32 cellular contexts compared by ENCODE assay signal in the genomic region with DNA sequence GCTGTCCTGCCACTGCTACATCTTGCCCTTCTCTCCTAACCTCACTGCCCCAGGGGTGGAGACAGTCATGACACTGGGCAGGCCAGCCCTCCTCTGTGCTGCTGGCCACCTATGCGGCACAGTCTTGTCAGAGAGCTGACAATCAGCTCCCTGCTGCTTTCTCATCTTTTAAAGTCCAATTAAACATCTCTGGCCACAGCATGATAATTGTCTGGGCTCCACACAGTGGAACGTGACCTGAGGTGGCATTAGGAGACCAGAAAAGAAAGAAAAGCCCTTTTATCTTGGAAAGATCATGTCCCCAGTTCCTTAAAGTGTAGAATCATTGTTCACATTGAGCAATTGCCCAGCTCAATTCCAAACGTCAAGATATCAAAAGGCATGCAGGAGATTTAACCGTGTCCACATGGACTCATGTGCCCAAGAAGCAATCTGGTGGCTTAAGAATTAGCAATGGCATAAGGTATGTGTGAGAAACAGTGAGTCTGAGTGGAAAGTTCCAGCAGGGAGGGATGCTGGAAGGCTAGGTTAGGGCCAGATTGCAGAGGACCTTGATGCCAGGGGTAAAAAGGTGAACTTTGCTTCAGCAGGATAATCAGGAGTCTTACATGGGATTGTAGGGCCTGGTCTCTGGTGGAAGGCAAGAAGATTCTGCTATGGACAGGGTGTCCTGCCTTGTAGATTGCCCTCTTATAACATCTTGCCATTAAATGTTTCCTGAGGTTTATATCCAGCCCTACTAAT. TPM values are rescaled to one million over a fixed set of nuclear protein-coding genes. Genes with fewer than 3 reads are reported as not detected.
DNase-seq lines count a peak whose midpoint lies in the region; ATAC-seq, FAIRE-seq and TF ChIP-seq lines count a peak whose summit lies in the region.
"Had no signal": no experiment of that assay in that cellular context is flagged by ENCODE, and none has a peak within 500 bp of the region (broad histone marks: within the 10 kb centered on the region; RNA-seq: fewer than 3 reads in every experiment).

No MANE protein-coding gene starts in this region.

- H3K4me1 Mint-ChIP-seq in brain: peaks cover 17% of the 10 kb centered on the region
- H3K4me1 Mint-ChIP-seq: activated CD4-positive, alpha-beta memory T cell treated with anti-CD3 and anti-CD28 coated beads, Interleukin-2, amount 10 ng/mL, durations not matched to agents 7 days and 5 days; stimulated activated naive B cell treated with anti-CD40 and anti-IgM and Interleukin-4, amounts not matched to agents 10 μg/mL and 1 μg/mL and 100 μg/mL, for 72 hours had no signal

- H3K27me3 Mint-ChIP-seq in brain: peaks cover 3% of the 10 kb centered on the region

- peak; percentile 89 for ATAC-seq in left lobe of liver
- peak; percentile 13 to 57 (median 52) for ATAC-seq in pancreas
- no peak for ATAC-seq in HG03565 (IDR thresholded peaks at IDR 0.05; ENCODE audit: unreplicated experiment)
- no peak for ATAC-seq in GM19452 (IDR thresholded peaks at IDR 0.05; ENCODE audit: unreplicated experiment)
- ATAC-seq: CD8-positive, alpha-beta T cell; left ventricle myocardium superior; Panc1; sciatic nerve; stimulated activated naive B cell treated with anti-CD40 and anti-IgM and Interleukin-4, amounts not matched to agents 10 μg/mL and 1 μg/mL and 100 μg/mL, for 72 hours had no signal

- WGBS in pancreas, 2 donors: 44 to 51% methylated on average over 4 of the region's 4 CpGs

- H3K4me3 ChIP-seq in pancreas: no peak overlapping the region
- H3K4me3 ChIP-seq: cardiac muscle cell, coronary artery, ovary, suprapubic skin, uterus had no signal

- no peaks in the 10 kb centered on the region for H3K27me3 ChIP-seq in pancreas
- H3K27me3 ChIP-seq: cardiac muscle cell, ovary had no signal

- DNase-seq in COLO829 (ENCODE audit: low spot score) (peak; percentile 22), left lobe of liver (ENCODE audit: low spot score) (peak; percentile 78), pancreas (no peak), anterior cingulate cortex (lab: John Stamatoyannopoulos, UW) (no peak)
- no peak for DNase-seq in activated CD4-positive, alpha-beta T cell treated with anti-CD3 and anti-CD28 coated beads, Interleukin-2, amount 50 U/mL, for 1 hour
- DNase-seq: activated CD4-positive, alpha-beta memory T cell treated with anti-CD3 and anti-CD28 coated beads, Interleukin-2, amount 10 ng/mL, durations not matched to agents 7 days and 5 days; activated CD8-positive, alpha-beta memory T cell treated with anti-CD3 and anti-CD28 coated beads, Interleukin-2, amount 50 U/mL, for 48 hours; activated naive CD4-positive, alpha-beta T cell treated with anti-CD3 and anti-CD28 coated beads, Interleukin-2, amount 50 U/mL, for 16 hours; amygdala; CD8-positive, alpha-beta T cell; DMS153; effector memory CD4-positive, alpha-beta T cell; left ventricle myocardium superior; midbrain; NCI-H1105; NCI-H2029 treated with DMSO at 0.1 percent for 48 hours; NCI-H226; ovary; stimulated activated CD4-positive, alpha-beta T cell treated with anti-CD3 and anti-CD28 coated beads, Interleukin-4, amount 100 ng/mL, for 4 hours; stimulated activated naive B cell treated with anti-CD40 and anti-IgM and Interleukin-4, amounts not matched to agents 10 μg/mL and 1 μg/mL and 100 μg/mL, for 72 hours; T-helper 1 cell; uterus had no signal

- H3K9me3 ChIP-seq in pancreas: no peaks in the 10 kb centered on the region
- H3K9me3 ChIP-seq: ovary, suprapubic skin, uterus had no signal

- FAIRE-seq in pancreas (lab: Jason Lieb, UNC): no peak

- TF ChIP-seq CTCF in brain (conservative IDR thresholded peaks at IDR 0.05) (no peak), pancreas (IDR thresholded peaks at IDR 0.05) (no peak)

- H3K27ac ChIP-seq in pancreas: peak overlapping the region in 2 of 4 donors; percentile 53 to 60
- H3K27ac ChIP-seq: cardiac muscle cell, coronary artery, ovary, suprapubic skin, uterus had no signal

- no peaks in the 10 kb centered on the region for H3K4me1 ChIP-seq in pancreas
- H3K4me1 ChIP-seq: uterus had no signal

- peak overlapping the region in 3 of 5 experiments; percentile 2 to 46 (median 33) for H3K27ac Mint-ChIP-seq in brain
- H3K27ac Mint-ChIP-seq: activated CD4-positive, alpha-beta memory T cell treated with anti-CD3 and anti-CD28 coated beads, Interleukin-2, amount 10 ng/mL, durations not matched to agents 7 days and 5 days; CD8-positive, alpha-beta T cell; natural killer cell treated with Interleukin-12 subunit alpha and Interleukin-12 subunit beta and Interleukin-15 and Interleukin-18, amount 100 ng/mL, for 72 hours; stimulated activated naive B cell treated with anti-CD40 and anti-IgM and Interleukin-4, amounts not matched to agents 10 μg/mL and 1 μg/mL and 100 μg/mL, for 72 hours had no signal

- H3K4me3 Mint-ChIP-seq in brain: no peak overlapping the region
- H3K4me3 Mint-ChIP-seq: activated CD4-positive, alpha-beta memory T cell treated with anti-CD3 and anti-CD28 coated beads, Interleukin-2, amount 10 ng/mL, durations not matched to agents 7 days and 5 days; CD8-positive, alpha-beta T cell; natural killer cell treated with Interleukin-12 subunit alpha and Interleukin-12 subunit beta and Interleukin-15 and Interleukin-18, amount 100 ng/mL, for 72 hours; stimulated activated naive B cell treated with anti-CD40 and anti-IgM and Interleukin-4, amounts not matched to agents 10 μg/mL and 1 μg/mL and 100 μg/mL, for 72 hours had no signal

- H3K9me3 Mint-ChIP-seq in brain: peaks cover 0 to 4% (median 0%) of the 10 kb centered on the region in 5 experiments
- H3K9me3 Mint-ChIP-seq: activated CD4-positive, alpha-beta memory T cell treated with anti-CD3 and anti-CD28 coated beads, Interleukin-2, amount 10 ng/mL, durations not matched to agents 7 days and 5 days; CD8-positive, alpha-beta T cell; natural killer cell treated with Interleukin-12 subunit alpha and Interleukin-12 subunit beta and Interleukin-15 and Interleukin-18, amount 100 ng/mL, for 72 hours; stimulated activated naive B cell treated with anti-CD40 and anti-IgM and Interleukin-4, amounts not matched to agents 10 μg/mL and 1 μg/mL and 100 μg/mL, for 72 hours had no signal

- no peaks in the 10 kb centered on the region for H3K36me3 Mint-ChIP-seq in brain
- H3K36me3 Mint-ChIP-seq: CD8-positive, alpha-beta T cell; natural killer cell treated with Interleukin-12 subunit alpha and Interleukin-12 subunit beta and Interleukin-15 and Interleukin-18, amount 100 ng/mL, for 72 hours; stimulated activated naive B cell treated with anti-CD40 and anti-IgM and Interleukin-4, amounts not matched to agents 10 μg/mL and 1 μg/mL and 100 μg/mL, for 72 hours had no signal

- H3K36me3 ChIP-seq in pancreas: no peaks in the 10 kb centered on the region
- H3K36me3 ChIP-seq: cardiac muscle cell, ovary, suprapubic skin, uterus had no signal

- intact Hi-C loops in pancreas (cut with DNase I): no loop called here

RNA-seq across cellular contexts. Expression of a gene that starts 15.3 kb away (rescaled TPM):
- polyA plus RNA-seq in brain (ENCODE audit: insufficient read depth, low read depth, low replicate concordance): 2.8 TPM
- 8.0 TPM for total RNA-seq in left lobe of liver
- 10 to 100 TPM in 3 of 6 donors, 1 to 10 TPM in 3; 5.3 to 14.8 (median 10.2) TPM for total RNA-seq in pancreas
- polyA plus RNA-seq in pancreas: 10 to 100 TPM; 11.3 to 22.8 TPM
- total RNA-seq: A673; CD8-positive, alpha-beta T cell had no signal

Comparison
In these comparisons a context has a peak if more than half of its experiments do, and no peak if none do; other contexts are left out.
1. DNase-seq: peak in COLO829 (single experiment) and left lobe of liver (single experiment); none in pancreas (0 of 6), anterior cingulate cortex (0 of 58) and activated CD4-positive, alpha-beta T cell treated with anti-CD3 and anti-CD28 coated beads, Interleukin-2, amount 50 U/mL, for 1 hour (single experiment).
2. ATAC-seq: peak in left lobe of liver (single experiment) and pancreas (4 of 4); none in HG03565 (single experiment) and GM19452 (single experiment).